Comparison of ENCODE assay signal across 8 cellular contexts in the genomic region with DNA sequence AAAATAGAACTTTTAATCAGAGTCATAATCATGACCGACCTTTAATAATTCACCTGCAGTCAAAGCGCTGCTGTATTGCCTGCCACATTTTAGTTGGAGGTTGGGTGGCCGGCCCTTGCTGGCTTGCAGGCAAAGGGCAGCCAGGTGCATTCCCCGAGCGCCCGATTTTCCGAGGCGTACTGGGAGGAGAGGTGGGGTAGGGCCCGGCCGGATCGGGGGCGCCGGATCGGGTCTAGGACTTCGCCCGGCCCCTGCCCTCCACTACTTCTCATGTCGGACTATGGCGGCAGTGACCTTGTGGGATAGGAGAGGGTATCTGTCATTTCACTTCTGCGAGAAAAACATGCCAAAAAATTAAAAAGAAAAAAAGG. TPM values are rescaled to one million over a fixed set of nuclear protein-coding genes. Genes with fewer than 3 reads are reported as not detected.
DNase-seq lines count a peak whose midpoint lies in the region; ATAC-seq and TF ChIP-seq lines count a peak whose summit lies in the region.

No MANE protein-coding gene starts in this region.

- no peaks in the 10 kb centered on the region for H3K4me1 Mint-ChIP-seq in activated T-cell treated with anti-CD3 and anti-CD28 coated beads, Interleukin-2, amount 50 U/mL, for 72 hours (ENCODE audit: low read depth)

- WGBS in prostate gland: 0% methylated on average over 19 of the region's 19 CpGs

- TF ChIP-seq POLR2A in prostate gland (IDR thresholded peaks at IDR 0.05): no peak

- H3K27me3 Mint-ChIP-seq in activated T-cell treated with anti-CD3 and anti-CD28 coated beads, Interleukin-2, amount 50 U/mL, for 72 hours (ENCODE audit: low read depth): no peaks in the 10 kb centered on the region

- peak overlapping the region; percentile 89 for H3K27ac ChIP-seq in prostate gland

- no peaks in the 10 kb centered on the region for H3K36me3 ChIP-seq in prostate gland

- DNase-seq in D341Med (ENCODE audit: low spot score) (peak; percentile 35), HuH-7.5 (ENCODE audit: low spot score) (peak; percentile 13), germinal center (ENCODE audit: low spot score) (peak; percentile 12), prostate gland (ENCODE audit: low spot score) (no peak), SK-N-DZ (ENCODE audit: low spot score) (no peak), HCEC 1CT (no peak)
- DNase-seq in activated T-cell treated with anti-CD3 and anti-CD28 coated beads, Interleukin-2, amount 50 U/mL, for 72 hours: peak in 1 of 2 donors; percentile 20

- H3K9me3 ChIP-seq in prostate gland: no peaks in the 10 kb centered on the region

- peak overlapping the region; percentile 81 to 82 for H3K4me3 Mint-ChIP-seq in activated T-cell treated with anti-CD3 and anti-CD28 coated beads, Interleukin-2, amount 50 U/mL, for 72 hours

- intact Hi-C loops in prostate gland (cut with DNase I): loop anchor here (10.0 kb wide), 1 partner anchor 250 kb away; the partner anchor contains the start of gene CDKL5

- no peak for TF ChIP-seq CTCF in prostate gland (IDR thresholded peaks at IDR 0.05)

- peak; percentile 47 for ATAC-seq in GM21576 (IDR thresholded peaks at IDR 0.05; ENCODE audit: unreplicated experiment)
- ATAC-seq in activated T-cell treated with anti-CD3 and anti-CD28 coated beads, Interleukin-2, amount 50 U/mL, for 72 hours (replicated peaks in 1 of 2): peak; percentile 43 to 45

- peak overlapping the region; percentile 90 for H3K27ac Mint-ChIP-seq in activated T-cell treated with anti-CD3 and anti-CD28 coated beads, Interleukin-2, amount 50 U/mL, for 72 hours

- H3K4me1 ChIP-seq in prostate gland (replicated peaks): no peaks in the 10 kb centered on the region

- peak overlapping the region; percentile 48 to 53 for H3K4me3 ChIP-seq in prostate gland

- no peaks in the 10 kb centered on the region for H3K36me3 Mint-ChIP-seq in activated T-cell treated with anti-CD3 and anti-CD28 coated beads, Interleukin-2, amount 50 U/mL, for 72 hours (ENCODE audit: insufficient read depth in 2 of 2)

- no peaks in the 10 kb centered on the region for H3K27me3 ChIP-seq in prostate gland (replicated peaks; ENCODE audit: insufficient read depth)

- no peaks in the 10 kb centered on the region for H3K9me3 Mint-ChIP-seq in activated T-cell treated with anti-CD3 and anti-CD28 coated beads, Interleukin-2, amount 50 U/mL, for 72 hours

RNA-seq across cellular contexts. Expression of gene RS1, which starts 2.5 kb away (rescaled TPM):
- not detected for total RNA-seq in activated T-cell treated with anti-CD3 and anti-CD28 coated beads, Interleukin-2, amount 50 U/mL, for 72 hours
- total RNA-seq in prostate gland: not detected
- polyA plus RNA-seq in SK-N-DZ (2014; cell fraction: cytosol; rRNA removed): not detected in 2 replicates
- polyA plus RNA-seq in SK-N-DZ (2014; cell fraction: nucleus; rRNA removed): not detected in 2 replicates

RNA-seq across cellular contexts. Expression of gene PPEF1, which starts 33.0 kb away (rescaled TPM):
- total RNA-seq in activated T-cell treated with anti-CD3 and anti-CD28 coated beads, Interleukin-2, amount 50 U/mL, for 72 hours: under 1 TPM; 0.74 to 0.97 TPM
- total RNA-seq in prostate gland: 1 to 10 TPM; 1.9 to 6.0 TPM
- polyA plus RNA-seq in SK-N-DZ (2014; cell fraction: cytosol; rRNA removed): 1.3 and 1.9 TPM in 2 replicates
- 0.88 and 2.4 TPM in 2 replicates for polyA plus RNA-seq in SK-N-DZ (2014; cell fraction: nucleus; rRNA removed)

Comparison
In these comparisons a context has a peak if more than half of its experiments do, and no peak if none do; other contexts are left out.
1. DNase-seq: peak in D341Med (single experiment), HuH-7.5 (single experiment) and germinal center (single experiment); none in prostate gland (single experiment), SK-N-DZ (single experiment) and HCEC 1CT (single experiment).